In genomic region chr1:1037366-1038327, GRCh38 we compare ENCODE assay signal across 16 cellular contexts. TPM values are rescaled to one million over a fixed set of nuclear protein-coding genes. Genes with fewer than 3 reads are reported as not detected.
"Had no signal": no experiment of that assay in that cellular context is flagged by ENCODE, and none has a peak within 500 bp of the region (broad histone marks: within the 10 kb centered on the region; RNA-seq: fewer than 3 reads in every experiment).

No MANE protein-coding gene starts in this region.

- H3K4me3 ChIP-seq: lung, prostate gland, right lobe of liver, spleen had no signal

- ATAC-seq: naive thymus-derived CD4-positive, alpha-beta T cell had no signal

- H3K9me3 Mint-ChIP-seq: activated naive CD4-positive, alpha-beta T cell treated with anti-CD3 and anti-CD28 coated beads, Interleukin-2, amount 50 U/mL, for 24 hours; immature natural killer cell; naive thymus-derived CD4-positive, alpha-beta T cell; stimulated activated memory B cell treated with anti-CD40 and anti-IgM and Interleukin-4, amounts not matched to agents 10 μg/mL and 1 μg/mL and 100 μg/mL, for 72 hours; type B pancreatic cell had no signal

- H3K4me3 Mint-ChIP-seq: activated naive CD4-positive, alpha-beta T cell treated with anti-CD3 and anti-CD28 coated beads, Interleukin-2, amount 50 U/mL, for 24 hours had no signal

- H3K9me3 ChIP-seq: prostate gland, right lobe of liver, spleen had no signal

- H3K27ac ChIP-seq: prostate gland, right lobe of liver, spleen had no signal

- H3K27ac Mint-ChIP-seq: activated naive CD4-positive, alpha-beta T cell treated with anti-CD3 and anti-CD28 coated beads, Interleukin-2, amount 50 U/mL, for 24 hours; immature natural killer cell had no signal

- H3K27me3 ChIP-seq: dorsolateral prefrontal cortex, right lobe of liver had no signal

- H3K27me3 Mint-ChIP-seq: activated naive CD4-positive, alpha-beta T cell treated with anti-CD3 and anti-CD28 coated beads, Interleukin-2, amount 50 U/mL, for 24 hours had no signal

- DNase-seq: activated T-cell treated with anti-CD3 and anti-CD28 coated beads, Interleukin-2, amount 50 U/mL, for 1 hour; immature natural killer cell; midbrain; naive thymus-derived CD4-positive, alpha-beta T cell; right lobe of liver; spleen; stimulated activated CD4-positive, alpha-beta T cell treated with anti-CD3 and anti-CD28 coated beads, Interleukin-1b, Interleukin-23, amount 100 ng/mL, for 48 hours; T-helper 2 cell had no signal

- H3K36me3 ChIP-seq: prostate gland, right lobe of liver, spleen had no signal

- H3K36me3 Mint-ChIP-seq: activated naive CD4-positive, alpha-beta T cell treated with anti-CD3 and anti-CD28 coated beads, Interleukin-2, amount 50 U/mL, for 24 hours; immature natural killer cell; type B pancreatic cell had no signal

RNA-seq across cellular contexts. Expression of gene RNF223, which starts 36.5 kb away (rescaled TPM):
- total RNA-seq: chondrocyte, glomerular endothelial cell, right lobe of liver, spleen had no signal
- polyA plus RNA-seq: immature natural killer cell; naive thymus-derived CD4-positive, alpha-beta T cell; spleen had no signal

RNA-seq across cellular contexts. Expression of gene PERM1, which starts 55.8 kb away (rescaled TPM):
- total RNA-seq: glomerular endothelial cell; naive thymus-derived CD4-positive, alpha-beta T cell had no signal
- polyA plus RNA-seq: immature natural killer cell; naive thymus-derived CD4-positive, alpha-beta T cell had no signal
